In genomic region chr9:37238122-37238521, GRCh38 we compare ENCODE assay signal across 1 cellular context.
TF ChIP-seq lines count a peak whose summit lies in the region.

No MANE protein-coding gene starts in this region.

TF ChIP-seq in GM12878, 131 proteins besides CTCF, POLR2A, EP300 and RAD21 (continued from another document):
- TF ChIP-seq, protein P1, sequence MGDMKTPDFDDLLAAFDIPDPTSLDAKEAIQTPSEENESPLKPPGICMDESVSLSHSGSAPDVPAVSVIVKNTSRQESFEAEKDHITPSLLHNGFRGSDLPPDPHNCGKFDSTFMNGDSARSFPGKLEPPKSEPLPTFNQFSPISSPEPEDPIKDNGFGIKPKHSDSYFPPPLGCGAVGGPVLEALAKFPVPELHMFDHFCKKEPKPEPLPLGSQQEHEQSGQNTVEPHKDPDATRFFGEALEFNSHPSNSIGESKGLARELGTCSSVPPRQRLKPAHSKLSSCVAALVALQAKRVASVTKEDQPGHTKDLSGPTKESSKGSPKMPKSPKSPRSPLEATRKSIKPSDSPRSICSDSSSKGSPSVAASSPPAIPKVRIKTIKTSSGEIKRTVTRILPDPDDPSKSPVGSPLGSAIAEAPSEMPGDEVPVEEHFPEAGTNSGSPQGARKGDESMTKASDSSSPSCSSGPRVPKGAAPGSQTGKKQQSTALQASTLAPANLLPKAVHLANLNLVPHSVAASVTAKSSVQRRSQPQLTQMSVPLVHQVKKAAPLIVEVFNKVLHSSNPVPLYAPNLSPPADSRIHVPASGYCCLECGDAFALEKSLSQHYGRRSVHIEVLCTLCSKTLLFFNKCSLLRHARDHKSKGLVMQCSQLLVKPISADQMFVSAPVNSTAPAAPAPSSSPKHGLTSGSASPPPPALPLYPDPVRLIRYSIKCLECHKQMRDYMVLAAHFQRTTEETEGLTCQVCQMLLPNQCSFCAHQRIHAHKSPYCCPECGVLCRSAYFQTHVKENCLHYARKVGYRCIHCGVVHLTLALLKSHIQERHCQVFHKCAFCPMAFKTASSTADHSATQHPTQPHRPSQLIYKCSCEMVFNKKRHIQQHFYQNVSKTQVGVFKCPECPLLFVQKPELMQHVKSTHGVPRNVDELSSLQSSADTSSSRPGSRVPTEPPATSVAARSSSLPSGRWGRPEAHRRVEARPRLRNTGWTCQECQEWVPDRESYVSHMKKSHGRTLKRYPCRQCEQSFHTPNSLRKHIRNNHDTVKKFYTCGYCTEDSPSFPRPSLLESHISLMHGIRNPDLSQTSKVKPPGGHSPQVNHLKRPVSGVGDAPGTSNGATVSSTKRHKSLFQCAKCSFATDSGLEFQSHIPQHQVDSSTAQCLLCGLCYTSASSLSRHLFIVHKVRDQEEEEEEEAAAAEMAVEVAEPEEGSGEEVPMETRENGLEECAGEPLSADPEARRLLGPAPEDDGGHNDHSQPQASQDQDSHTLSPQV (IDR thresholded peaks at IDR 0.05), result no peak
- TF ChIP-seq CHD4 (IDR thresholded peaks at IDR 0.05) (no peak), JUND (IDR thresholded peaks at IDR 0.05; ENCODE audit: low read depth, low read length) (no peak), HDGF (IDR thresholded peaks at IDR 0.05) (no peak)
TF ChIP-seq in GM12878: peak in this region for 0.
